7 cellular contexts compared by ENCODE assay signal in genomic region chr7:99607548-99607947, GRCh38. TPM values are rescaled to one million over a fixed set of nuclear protein-coding genes. Genes with fewer than 3 reads are reported as not detected.
"Had no signal": no experiment of that assay in that cellular context is flagged by ENCODE, and none has a peak within 500 bp of the region (broad histone marks: within the 10 kb centered on the region; RNA-seq: fewer than 3 reads in every experiment).

No MANE protein-coding gene starts in this region.

- DNase-seq: H9, HCEC 1CT, KBM-7 had no signal

- H2AFZ ChIP-seq: GM23338 had no signal

- H3K4me2 ChIP-seq: GM23338 had no signal

- H3K27ac ChIP-seq: HL-60 had no signal

- H3K4me3 ChIP-seq: GM23338 had no signal

- ATAC-seq: GM23338, HepG2 had no signal

RNA-seq across cellular contexts. Expression of gene TMEM225B, which starts 9.5 kb away (rescaled TPM):
- total RNA-seq: GM23338, H9, HT1080 had no signal
